1 cellular context compared by ENCODE assay signal in the genomic region with DNA sequence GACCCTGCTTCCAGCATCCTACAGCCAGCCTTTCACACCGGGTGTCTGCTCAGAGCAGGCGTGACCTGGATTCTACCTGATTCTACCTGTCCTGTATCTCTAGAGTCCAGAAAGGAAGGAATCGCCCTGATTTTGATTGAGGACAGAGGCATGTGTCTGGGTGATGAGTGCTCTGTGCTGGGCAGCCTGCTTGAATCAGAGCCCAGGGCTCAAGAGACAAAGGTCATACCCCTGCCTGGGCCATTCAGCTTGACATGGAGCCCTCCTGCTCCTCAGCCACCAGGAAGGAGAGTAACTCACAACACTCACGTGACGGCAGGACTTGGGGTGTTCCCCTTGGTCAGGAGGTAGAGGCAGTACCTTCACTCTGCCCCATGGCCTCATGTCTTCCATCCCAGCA.
TF ChIP-seq lines count a peak whose summit lies in the region.

No MANE protein-coding gene starts in this region.

TF ChIP-seq in H1, 55 proteins besides CTCF, POLR2A, EP300 and RAD21 (continued from another document):
- TF ChIP-seq SP4 (IDR thresholded peaks at IDR 0.05; ENCODE audit: low read length), result no peak
- no peak for TF ChIP-seq MAFK (IDR thresholded peaks at IDR 0.05; ENCODE audit: low read depth, low read length)
- TF ChIP-seq BCL11A (IDR thresholded peaks at IDR 0.05; ENCODE audit: low read depth in 2 of 2, low read length in 2 of 2), result no peak
